Comparison of ENCODE assay signal across 23 cellular contexts in genomic region chr3:115709931-115710330, GRCh38.
"Had no signal": no experiment of that assay in that cellular context is flagged by ENCODE, and none has a peak within 500 bp of the region (broad histone marks: within the 10 kb centered on the region; RNA-seq: fewer than 3 reads in every experiment).

No MANE protein-coding gene starts in this region.

- H3K9me3 ChIP-seq: ascending aorta, left lung, lower lobe of right lung, right atrium auricular region, testis, transverse colon had no signal

- H2AFZ ChIP-seq: neural progenitor cell had no signal

- H3K36me3 ChIP-seq: ascending aorta, left lung, lower lobe of right lung, neural progenitor cell, right atrium auricular region, transverse colon had no signal

- DNase-seq: activated CD4-positive, alpha-beta T cell treated with anti-CD3 and anti-CD28 coated beads for 36 hours; activated CD4-positive, CD25-positive, alpha-beta regulatory T cell; activated CD8-positive, alpha-beta memory T cell treated with anti-CD3 and anti-CD28 coated beads, Interleukin-2, amount 10 ng/mL, durations not matched to agents 7 days and 5 days; activated CD8-positive, alpha-beta T cell treated with anti-CD3 and anti-CD28 coated beads, Interleukin-2, amount 10 ng/mL, durations not matched to agents 7 days and 5 days; activated naive CD4-positive, alpha-beta T cell; activated T-cell treated with anti-CD3 and anti-CD28 coated beads, Interleukin-2, amount 50 U/mL, for 48 hours; endodermal cell; foreskin melanocyte; left lung; lower lobe of right lung; mesendoderm; natural killer cell; occipital lobe; stimulated activated CD4-positive, alpha-beta T cell treated with anti-CD3 and anti-CD28 coated beads, Interleukin-15, amount 100 ng/mL, for 24 hours; stimulated activated CD4-positive, alpha-beta T cell treated with anti-CD3 and anti-CD28 coated beads, Interleukin-2, amount 100 ng/mL, for 24 hours; stimulated activated naive CD4-positive, alpha-beta T cell treated with Interleukin-2 at 50 U/mL for 16 hours; SW 1271; T1000; testis; transverse colon had no signal

- H3K4me1 ChIP-seq: ascending aorta, left lung, lower lobe of right lung, neural progenitor cell, right atrium auricular region, testis, transverse colon had no signal

- H3K27ac ChIP-seq: ascending aorta, left lung, lower lobe of right lung, neural progenitor cell, testis, transverse colon had no signal

- H3K4me2 ChIP-seq: neural progenitor cell had no signal

- H3K4me3 ChIP-seq: ascending aorta, left lung, lower lobe of right lung, neural progenitor cell, right atrium auricular region, testis, transverse colon had no signal

- H3K27me3 ChIP-seq: ascending aorta, left lung, neural progenitor cell, right atrium auricular region, testis, transverse colon had no signal

- H3K9ac ChIP-seq: neural progenitor cell had no signal
